In the genomic region with DNA sequence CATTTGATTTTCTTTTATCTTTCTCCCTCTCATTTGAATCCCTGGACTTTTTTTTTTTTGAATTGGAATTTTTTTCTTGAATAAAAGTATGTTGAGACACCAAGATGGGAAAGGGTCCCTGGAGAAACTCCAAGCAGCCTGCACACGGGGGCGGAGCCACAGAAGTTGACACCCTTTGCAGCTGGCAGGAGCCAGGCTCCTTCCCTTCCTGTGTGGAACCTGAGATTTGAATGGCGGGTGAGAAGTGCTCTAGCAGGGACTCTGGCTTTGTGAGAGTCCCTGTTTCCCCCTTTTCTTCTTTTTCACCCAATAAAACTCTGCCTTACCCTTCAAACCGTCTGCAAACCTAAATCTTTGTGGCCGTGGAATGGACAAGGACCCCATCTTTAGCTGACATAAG, we compare ENCODE assay signal across 18 cellular contexts.
A peak's percentile ranks its signal among the peaks of the same experiment; 100 is the strongest.
DNase-seq lines count a peak whose midpoint lies in the region; ATAC-seq and TF ChIP-seq lines count a peak whose summit lies in the region.
"Had no signal": no experiment of that assay in that cellular context is flagged by ENCODE, and none has a peak within 500 bp of the region (broad histone marks: within the 10 kb centered on the region; RNA-seq: fewer than 3 reads in every experiment).

No MANE protein-coding gene starts in this region.

- DNase-seq in NCI-H748 (lab: John Stamatoyannopoulos, UW; ENCODE audit: unreplicated experiment), result peak; percentile 17
- DNase-seq in NCI-H748 treated with DMSO at 0.1 percent for 48 hours (lab: John Stamatoyannopoulos, UW), result no peak
- DNase-seq in WTC11 (ENCODE audit: low spot score), result no peak
- DNase-seq in left kidney (ENCODE audit: low read depth, low spot score), result peak; percentile 46
- DNase-seq in NOMO-1 (lab: John Stamatoyannopoulos, UW; ENCODE audit: unreplicated experiment in 2 of 2), result no peak
- no peak for DNase-seq in DMS53 treated with DMSO at 0.1 percent for 48 hours (lab: John Stamatoyannopoulos, UW; ENCODE audit: unreplicated experiment)
- no peak for DNase-seq in activated naive CD4-positive, alpha-beta T cell treated with anti-CD3 and anti-CD28 coated beads, Interleukin-2, amount 50 U/mL, for 16 hours
- DNase-seq: AML-193, GDM1, GM23248, IMR-90, NCI-H1105, NCI-H146, NCI-H2029, NCI-H446 treated with DMSO at 0.1 percent for 48 hours, NCI-H774, OCI-M1, Right ventricle myocardium superior had no signal

- ATAC-seq in WTC11, result peak; percentile 65

- H3K27ac Mint-ChIP-seq in WTC11, result no peak overlapping the region

- peaks cover 54% of the 10 kb centered on the region for H3K27me3 Mint-ChIP-seq in WTC11 (ENCODE audit: low read depth)

- H3K4me3 Mint-ChIP-seq in WTC11, result no peak overlapping the region

- no peaks in the 10 kb centered on the region for H3K9me3 Mint-ChIP-seq in WTC11

- H3K4me1 Mint-ChIP-seq in WTC11, result peaks cover 15% of the 10 kb centered on the region

- H3K36me3 Mint-ChIP-seq in WTC11, result no peaks in the 10 kb centered on the region

- TF ChIP-seq CTCF in WTC11 (IDR thresholded peaks at IDR 0.05), result no peak

- POLR2A ChIA-PET in WTC11 (lab: Charles Lee), result no interaction called here

- CTCF ChIA-PET in WTC11 (lab: Charles Lee), result no interaction called here

TF ChIP-seq in WTC11, 78 proteins besides CTCF, POLR2A, EP300 and RAD21:
- TF ChIP-seq SMAD4 (CRISPR knock-in tag; IDR thresholded peaks at IDR 0.05) (no peak), ATF1 (CRISPR knock-in tag; IDR thresholded peaks at IDR 0.05) (no peak), ZNF396 (CRISPR knock-in tag; IDR thresholded peaks at IDR 0.05; ENCODE audit: borderline replicate concordance) (no peak)
- TF ChIP-seq, protein P1, sequence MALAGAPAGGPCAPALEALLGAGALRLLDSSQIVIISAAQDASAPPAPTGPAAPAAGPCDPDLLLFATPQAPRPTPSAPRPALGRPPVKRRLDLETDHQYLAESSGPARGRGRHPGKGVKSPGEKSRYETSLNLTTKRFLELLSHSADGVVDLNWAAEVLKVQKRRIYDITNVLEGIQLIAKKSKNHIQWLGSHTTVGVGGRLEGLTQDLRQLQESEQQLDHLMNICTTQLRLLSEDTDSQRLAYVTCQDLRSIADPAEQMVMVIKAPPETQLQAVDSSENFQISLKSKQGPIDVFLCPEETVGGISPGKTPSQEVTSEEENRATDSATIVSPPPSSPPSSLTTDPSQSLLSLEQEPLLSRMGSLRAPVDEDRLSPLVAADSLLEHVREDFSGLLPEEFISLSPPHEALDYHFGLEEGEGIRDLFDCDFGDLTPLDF (CRISPR knock-in tag; IDR thresholded peaks at IDR 0.05), result no peak
TF ChIP-seq in WTC11: peak in this region for 0.

Comparison
In these comparisons a context has a peak if more than half of its experiments do, and no peak if none do; other contexts are left out.
1. DNase-seq: peak in NCI-H748 (single experiment) and left kidney (single experiment); none in NCI-H748 treated with DMSO at 0.1 percent for 48 hours (single experiment), WTC11 (single experiment), NOMO-1 (0 of 2), DMS53 treated with DMSO at 0.1 percent for 48 hours (single experiment) and activated naive CD4-positive, alpha-beta T cell treated with anti-CD3 and anti-CD28 coated beads, Interleukin-2, amount 50 U/mL, for 16 hours (single experiment).